10 cellular contexts compared by ENCODE assay signal in the genomic region with DNA sequence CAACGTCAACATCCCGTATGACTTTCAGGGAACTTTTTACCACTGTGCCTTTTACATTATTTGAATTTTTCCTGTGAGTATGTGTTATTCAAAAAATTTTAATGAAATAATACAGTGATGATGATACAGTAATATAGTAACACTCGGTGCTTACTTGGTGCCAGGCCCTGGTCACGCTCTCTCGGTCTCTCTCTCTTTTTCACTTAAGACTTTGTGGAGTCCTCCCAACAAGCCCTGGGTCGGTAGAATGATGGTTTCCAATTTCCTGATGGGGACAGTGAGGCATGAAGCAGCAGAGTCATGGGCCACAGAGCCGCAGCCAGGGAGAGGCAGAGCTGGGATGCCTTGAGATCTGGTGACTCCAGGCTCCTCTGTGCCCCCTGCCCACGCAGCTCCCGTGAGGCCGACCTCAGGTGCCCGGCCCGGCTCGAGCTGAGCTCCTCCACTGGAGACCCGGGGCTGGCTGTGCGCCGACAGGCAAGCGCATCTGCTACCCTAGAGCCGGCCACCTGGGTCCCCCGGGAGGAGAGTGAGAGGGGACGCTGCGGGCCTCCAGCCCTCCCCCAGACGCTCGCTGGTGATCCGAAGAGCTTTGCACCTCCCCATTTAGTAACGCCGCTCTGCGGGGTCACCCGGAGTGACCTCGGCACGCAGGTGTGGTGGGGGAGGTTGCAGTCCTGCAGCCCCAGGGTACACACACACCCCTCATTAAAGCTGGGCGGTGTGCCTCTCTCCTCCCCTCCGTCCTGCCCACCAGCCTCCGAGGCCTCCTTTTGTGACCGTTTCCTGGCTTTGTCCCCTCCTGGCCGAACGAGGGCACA. TPM values are rescaled to one million over a fixed set of nuclear protein-coding genes. Genes with fewer than 3 reads are reported as not detected.
DNase-seq lines count a peak whose midpoint lies in the region; ATAC-seq and TF ChIP-seq lines count a peak whose summit lies in the region.
"Had no signal": no experiment of that assay in that cellular context is flagged by ENCODE, and none has a peak within 500 bp of the region (broad histone marks: within the 10 kb centered on the region; RNA-seq: fewer than 3 reads in every experiment).

No MANE protein-coding gene starts in this region.

- no peaks in the 10 kb centered on the region for H3K27me3 ChIP-seq in WERI-Rb-1 (ENCODE audit: insufficient read depth, low read depth, severe bottlenecking)
- H3K27me3 ChIP-seq in iPS-15b (ENCODE audit: control insufficient read depth, insufficient read depth, low read length) = no peaks in the 10 kb centered on the region
- no peaks in the 10 kb centered on the region for H3K27me3 ChIP-seq in thyroid gland

- no peak for TF ChIP-seq CTCF in WERI-Rb-1 (IDR thresholded peaks at IDR 0.05; ENCODE audit: low read depth, low read length)
- no peak for TF ChIP-seq CTCF in thyroid gland (IDR thresholded peaks at IDR 0.05)

- ATAC-seq in HG02938 (IDR thresholded peaks at IDR 0.05; ENCODE audit: unreplicated experiment) = no peak

- peak overlapping the region; percentile 47 for H3K9ac ChIP-seq in iPS-15b (ENCODE audit: low read depth, low read length)

- TF ChIP-seq POLR2A in thyroid gland (IDR thresholded peaks at IDR 0.05) = no peak

- H3K4me3 ChIP-seq in WERI-Rb-1 (ENCODE audit: low read depth, low read length) (peak overlapping the region; percentile 40), iPS-15b (ENCODE audit: low read depth, low read length) (peak overlapping the region; percentile 60), thyroid gland (replicated peaks in 1 of 3) (peak overlapping the region in 1 of 3 donors; percentile 1)

- peak; percentile 30 for DNase-seq in NCI-H1694 treated with DMSO at 0.1 percent for 48 hours (lab: John Stamatoyannopoulos, UW)
- DNase-seq in NCI-H1694 (lab: John Stamatoyannopoulos, UW) = no peak
- peak; percentile 83 for DNase-seq in WERI-Rb-1
- DNase-seq in thyroid gland = peak; percentile 48 to 78
- DNase-seq in stimulated activated CD4-positive, alpha-beta T cell treated with anti-CD3 and anti-CD28 coated beads, Interleukin-2, amount 100 ng/mL, for 48 hours = no peak
- DNase-seq in activated CD8-positive, alpha-beta memory T cell treated with anti-CD3 and anti-CD28 coated beads, Interleukin-2, amount 50 U/mL, for 4 hours = no peak
- DNase-seq: CD4-positive, CD25-positive, alpha-beta regulatory T cell had no signal

- H3K4me1 ChIP-seq in iPS-15b (ENCODE audit: control insufficient read depth, insufficient read depth, low read length) (peaks cover 10% of the 10 kb centered on the region), thyroid gland (peaks cover 21 to 38% of the 10 kb centered on the region in 2 donors)

- H3K9me3 ChIP-seq in WERI-Rb-1 (ENCODE audit: severe bottlenecking) (no peaks in the 10 kb centered on the region), iPS-15b (ENCODE audit: control insufficient read depth, insufficient read depth, low read length) (no peaks in the 10 kb centered on the region), thyroid gland (no peaks in the 10 kb centered on the region)

- intact Hi-C loops in thyroid gland (cut with DNase I) = no loop called here

- H3K27ac ChIP-seq in WERI-Rb-1 (peak overlapping the region; percentile 71), thyroid gland (peak overlapping the region in 2 of 3 donors; percentile 63 to 70)

- 21 to 26% methylated on average over 31 to 34 of the region's 36 CpGs for WGBS in thyroid gland, 2 donors

- no peaks in the 10 kb centered on the region for H3K36me3 ChIP-seq in WERI-Rb-1
- H3K36me3 ChIP-seq in iPS-15b (ENCODE audit: control insufficient read depth, insufficient read depth, low read length) = no peaks in the 10 kb centered on the region
- H3K36me3 ChIP-seq in thyroid gland = no peaks in the 10 kb centered on the region

RNA-seq across cellular contexts. Expression of gene SBK3, which starts 4.4 kb away (rescaled TPM):
- total RNA-seq in thyroid gland = 10 to 100 TPM in 1 of 4 donors, under 1 TPM in 1, not detected in 2; 0.94 to 14.8 TPM
- total RNA-seq: CD4-positive, CD25-positive, alpha-beta regulatory T cell; natural killer cell treated with Interleukin-12 subunit alpha and Interleukin-12 subunit beta and Interleukin-15 and Interleukin-18, amount 100 ng/mL, for 72 hours had no signal

RNA-seq across cellular contexts. Expression of gene SBK2, which starts 12.8 kb away (rescaled TPM):
- total RNA-seq in thyroid gland = not detected
- total RNA-seq: CD4-positive, CD25-positive, alpha-beta regulatory T cell; natural killer cell treated with Interleukin-12 subunit alpha and Interleukin-12 subunit beta and Interleukin-15 and Interleukin-18, amount 100 ng/mL, for 72 hours had no signal

RNA-seq across cellular contexts. Expression of gene ZNF579, which starts 30.9 kb away (rescaled TPM):
- total RNA-seq in thyroid gland = 1 to 10 TPM; 4.0 to 7.5 (median 6.6) TPM

RNA-seq across cellular contexts. Expression of gene FIZ1, which starts 49.6 kb away (rescaled TPM):
- total RNA-seq in thyroid gland = 10 to 100 TPM in 3 of 4 donors, 1 to 10 TPM in 1; 9.0 to 18.5 (median 14.0) TPM

RNA-seq across cellular contexts. Expression of gene ZNF524, which starts 50.4 kb away (rescaled TPM):
- total RNA-seq in thyroid gland = 10 to 100 TPM; 13.0 to 34.2 (median 28.9) TPM

Comparison
In these comparisons a context has a peak if more than half of its experiments do, and no peak if none do; other contexts are left out.
1. DNase-seq: peak in NCI-H1694 treated with DMSO at 0.1 percent for 48 hours (single experiment), WERI-Rb-1 (single experiment) and thyroid gland (2 of 2); none in NCI-H1694 (single experiment), stimulated activated CD4-positive, alpha-beta T cell treated with anti-CD3 and anti-CD28 coated beads, Interleukin-2, amount 100 ng/mL, for 48 hours (0 of 2) and activated CD8-positive, alpha-beta memory T cell treated with anti-CD3 and anti-CD28 coated beads, Interleukin-2, amount 50 U/mL, for 4 hours (single experiment).